8 cellular contexts compared by ENCODE assay signal in genomic region chr15:65869127-65869953, GRCh38. TPM values are rescaled to one million over a fixed set of nuclear protein-coding genes. Genes with fewer than 3 reads are reported as not detected.
DNase-seq lines count a peak whose midpoint lies in the region; ATAC-seq and TF ChIP-seq lines count a peak whose summit lies in the region.

RAB11A (plus strand) TSS chr15:65869491; CDS start chr15:65869586, 95 bp downstream.

- no peaks in the 10 kb centered on the region for H3K27me3 ChIP-seq in BE2C

- H3K27me3 Mint-ChIP-seq in chondrocyte (ENCODE audit: low read depth), result no peaks in the 10 kb centered on the region

- peak; percentile 97 for TF ChIP-seq POLR2A in GM19193 (IDR thresholded peaks at IDR 0.05; ENCODE audit: extremely low read depth, insufficient read depth, insufficient read length)

- H3K4me1 ChIP-seq in BE2C, result no peaks in the 10 kb centered on the region

- DNase-seq in BE2C (peak; percentile 99), NCI-H510A (lab: John Stamatoyannopoulos, UW) (peak; percentile 86), chondrocyte (ENCODE audit: low spot score) (peak; percentile 99), kidney glomerular epithelial cell (lab: John Stamatoyannopoulos, UW) (peak; percentile 89)
- DNase-seq in activated CD4-positive, alpha-beta T cell treated with anti-CD3 and anti-CD28 coated beads for 24 hours (ENCODE audit: low read depth in 2 of 2), result peak; percentile 88 to 92
- DNase-seq in stimulated activated CD4-positive, alpha-beta T cell treated with anti-CD3 and anti-CD28 coated beads, Interleukin-1b, Interleukin-23, amount 100 ng/mL, for 1 hour (ENCODE audit: low read depth in 2 of 2), result peak; percentile 87 to 89

- peak within 1 kb of the TSS; percentile 100 for H3K4me3 Mint-ChIP-seq in chondrocyte (ENCODE audit: unreplicated experiment)

- H3K4me3 ChIP-seq in BE2C (ENCODE audit: low read depth, low read length), result peak within 1 kb of the TSS; percentile 96

- no peaks in the 10 kb centered on the region for H3K36me3 Mint-ChIP-seq in chondrocyte (ENCODE audit: low read depth)

- peak within 1 kb of the TSS; percentile 99 for H3K27ac Mint-ChIP-seq in chondrocyte (ENCODE audit: unreplicated experiment)

- TF ChIP-seq CTCF in BE2C (IDR thresholded peaks at IDR 0.05; ENCODE audit: low read depth, low read length) (peak; percentile 37), chondrocyte (IDR thresholded peaks at IDR 0.05) (peak; percentile 74)

- peaks cover 22% of the 10 kb centered on the region for H3K4me1 Mint-ChIP-seq in chondrocyte (ENCODE audit: low read depth)

- peaks cover 2% of the 10 kb centered on the region; the same call in 1 of the 2 replicates for H3K36me3 ChIP-seq in BE2C

- H3K9me3 Mint-ChIP-seq in chondrocyte (ENCODE audit: low read depth), result no peaks in the 10 kb centered on the region

- no peaks in the 10 kb centered on the region for H3K9me3 ChIP-seq in BE2C

- peak; percentile 89 for ATAC-seq in HG03439 (IDR thresholded peaks at IDR 0.05; ENCODE audit: unreplicated experiment)

RNA-seq across cellular contexts. Expression of gene RAB11A, which starts in this region (rescaled TPM):
- polyA plus RNA-seq in BE2C (2012; ENCODE audit: insufficient read depth, insufficient read length, low read depth), result 233 TPM
- total RNA-seq in chondrocyte, result 150 to 153 TPM (median 153 TPM) in 3 replicates

Comparison
In these comparisons a context has a peak if more than half of its experiments do, and no peak if none do; other contexts are left out.
1. Peak in every context shown above with its lines: DNase-seq, ATAC-seq and H3K4me3 ChIP-seq.